In the genomic region with DNA sequence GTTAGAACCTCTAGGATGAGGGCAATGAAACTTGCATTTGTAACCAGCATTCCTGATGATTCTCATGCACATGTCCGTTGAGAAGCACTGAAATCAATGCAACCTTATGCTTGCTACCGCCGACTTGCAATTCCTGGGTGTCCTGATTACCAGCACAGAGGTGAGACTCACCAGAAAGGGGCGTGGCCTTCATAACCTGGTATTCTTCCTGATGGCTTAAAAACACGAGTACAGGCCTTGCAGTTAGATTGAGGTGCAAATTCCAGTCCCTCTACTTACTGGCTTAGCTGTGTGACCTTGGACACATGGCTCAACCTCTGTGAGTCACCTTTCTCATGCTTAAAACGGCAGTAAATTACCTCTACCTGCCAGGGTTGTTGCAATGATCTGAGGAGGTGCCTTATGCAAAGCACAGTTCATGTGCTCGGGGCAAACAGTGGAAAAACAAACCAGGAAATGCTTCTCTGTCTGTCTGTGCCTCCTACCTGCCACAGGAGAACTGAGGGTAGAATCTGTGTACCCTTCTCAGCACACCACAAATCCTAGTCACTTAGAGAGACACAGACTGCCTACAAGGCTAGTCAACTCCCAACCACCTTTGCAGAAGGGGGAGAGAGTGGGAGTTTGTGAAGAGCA, we compare ENCODE assay signal across 1 cellular context.
TF ChIP-seq lines count a peak whose summit lies in the region.

No MANE protein-coding gene starts in this region.

TF ChIP-seq in HepG2, 621 proteins besides CTCF, POLR2A, EP300 and RAD21 (continued from another document and continues in another):
- TF ChIP-seq KLF16 (CRISPR knock-in tag; IDR thresholded peaks at IDR 0.05) (peak in 1 of 2 experiments; percentile 73; a peak in 1 of 4 replicates), ZNF572 (CRISPR knock-in tag; IDR thresholded peaks at IDR 0.05) (0 out of 2 replicates have a peak, but pooled peaks have one; percentile 52), ZNF607 (CRISPR knock-in tag; IDR thresholded peaks at IDR 0.05; ENCODE audit: borderline replicate concordance) (no peak), MTA1 (CRISPR knock-in tag; IDR thresholded peaks at IDR 0.05; ENCODE audit: borderline replicate concordance) (peak; percentile 25; the same call in 1 of the 2 replicates), ZEB1 (IDR thresholded peaks at IDR 0.05; ENCODE audit: insufficient replicate concordance, low read depth) (peak; percentile 99), SIX1 (CRISPR knock-in tag; IDR thresholded peaks at IDR 0.05; ENCODE audit: borderline replicate concordance) (peak; percentile 70; the same call in 1 of the 2 replicates), TCF7L2 (IDR thresholded peaks at IDR 0.05; ENCODE audit: low read depth, low read length) (no peak), MED8 (CRISPR knock-in tag; IDR thresholded peaks at IDR 0.05; ENCODE audit: insufficient replicate concordance) (peak; percentile 60), ZSCAN30 (CRISPR knock-in tag; IDR thresholded peaks at IDR 0.05) (no peak), SOX13 (IDR thresholded peaks at IDR 0.05) (no peak), SOX13 (CRISPR knock-in tag; conservative IDR thresholded peaks at IDR 0.05 in 1 of 2, IDR thresholded peaks at IDR 0.05 in 1 of 2) (peak in 1 of 2 experiments; percentile 78; a peak in 2 of 4 replicates), MAF1 (CRISPR knock-in tag; IDR thresholded peaks at IDR 0.05; ENCODE audit: borderline replicate concordance) (no peak), SP2 (CRISPR knock-in tag; IDR thresholded peaks at IDR 0.05) (no peak), TBX3 (IDR thresholded peaks at IDR 0.05; ENCODE audit: borderline replicate concordance) (peak; percentile 69; the same call in 1 of the 2 replicates), ETV5 (CRISPR knock-in tag; IDR thresholded peaks at IDR 0.05; ENCODE audit: borderline replicate concordance) (peak; percentile 76; the same call in 1 of the 2 replicates), DNMT3B (CRISPR knock-in tag; conservative IDR thresholded peaks at IDR 0.05) (no peak), ZNF20 (CRISPR knock-in tag; IDR thresholded peaks at IDR 0.05) (0 out of 2 replicates have a peak, but pooled peaks have one; percentile 47), PHB2 (IDR thresholded peaks at IDR 0.05; ENCODE audit: partially characterized antibody) (no peak), MYC (CRISPR knock-in tag; IDR thresholded peaks at IDR 0.05; ENCODE audit: borderline replicate concordance) (peak; percentile 79), NR2C2 (CRISPR knock-in tag; IDR thresholded peaks at IDR 0.05; ENCODE audit: borderline replicate concordance) (peak; percentile 73; the same call in 1 of the 2 replicates), NR2F1 (CRISPR knock-in tag; IDR thresholded peaks at IDR 0.05) (peak; percentile 20 to 29; a peak in 2 of 4 replicates), SP140L (CRISPR knock-in tag; IDR thresholded peaks at IDR 0.05; ENCODE audit: borderline replicate concordance) (no peak), KMT2B (CRISPR knock-in tag; IDR thresholded peaks at IDR 0.05) (peak; percentile 31; the same call in 1 of the 2 replicates), ZNF230 (CRISPR knock-in tag; IDR thresholded peaks at IDR 0.05) (no peak), SOX5 (CRISPR knock-in tag; IDR thresholded peaks at IDR 0.05; ENCODE audit: borderline replicate concordance) (peak; percentile 79; the same call in 1 of the 2 replicates), SMAD1 (CRISPR knock-in tag; IDR thresholded peaks at IDR 0.05; ENCODE audit: borderline replicate concordance, low read depth) (no peak), JUND (CRISPR knock-in tag; IDR thresholded peaks at IDR 0.05) (peak; percentile 95), POLR2AphosphoS5 (IDR thresholded peaks at IDR 0.05; ENCODE audit: low read depth, low read length) (no peak), TRIM24 (CRISPR knock-in tag; IDR thresholded peaks at IDR 0.05) (no peak), ZNF703 (CRISPR knock-in tag; IDR thresholded peaks at IDR 0.05; ENCODE audit: borderline replicate concordance) (no peak), CBFB (CRISPR knock-in tag; IDR thresholded peaks at IDR 0.05) (no peak), MLLT10 (CRISPR knock-in tag; IDR thresholded peaks at IDR 0.05) (no peak), SUZ12 (IDR thresholded peaks at IDR 0.05; ENCODE audit: low read depth, low read length) (no peak), SSRP1 (CRISPR knock-in tag; IDR thresholded peaks at IDR 0.05) (no peak; the same call in 1 of the 2 replicates), ZNF510 (CRISPR knock-in tag; IDR thresholded peaks at IDR 0.05; ENCODE audit: low read depth) (no peak), ZNF329 (CRISPR knock-in tag; IDR thresholded peaks at IDR 0.05; ENCODE audit: low read depth) (no peak), HMG20B (CRISPR knock-in tag; conservative IDR thresholded peaks at IDR 0.05) (peak; percentile 85; the same call in 1 of the 2 replicates)
- TF ChIP-seq, protein P1, sequence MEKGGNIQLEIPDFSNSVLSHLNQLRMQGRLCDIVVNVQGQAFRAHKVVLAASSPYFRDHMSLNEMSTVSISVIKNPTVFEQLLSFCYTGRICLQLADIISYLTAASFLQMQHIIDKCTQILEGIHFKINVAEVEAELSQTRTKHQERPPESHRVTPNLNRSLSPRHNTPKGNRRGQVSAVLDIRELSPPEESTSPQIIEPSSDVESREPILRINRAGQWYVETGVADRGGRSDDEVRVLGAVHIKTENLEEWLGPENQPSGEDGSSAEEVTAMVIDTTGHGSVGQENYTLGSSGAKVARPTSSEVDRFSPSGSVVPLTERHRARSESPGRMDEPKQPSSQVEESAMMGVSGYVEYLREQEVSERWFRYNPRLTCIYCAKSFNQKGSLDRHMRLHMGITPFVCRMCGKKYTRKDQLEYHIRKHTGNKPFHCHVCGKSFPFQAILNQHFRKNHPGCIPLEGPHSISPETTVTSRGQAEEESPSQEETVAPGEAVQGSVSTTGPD (CRISPR knock-in tag; IDR thresholded peaks at IDR 0.05) = 0 out of 2 replicates have a peak, but pooled peaks have one; percentile 38
- TF ChIP-seq, protein P2, sequence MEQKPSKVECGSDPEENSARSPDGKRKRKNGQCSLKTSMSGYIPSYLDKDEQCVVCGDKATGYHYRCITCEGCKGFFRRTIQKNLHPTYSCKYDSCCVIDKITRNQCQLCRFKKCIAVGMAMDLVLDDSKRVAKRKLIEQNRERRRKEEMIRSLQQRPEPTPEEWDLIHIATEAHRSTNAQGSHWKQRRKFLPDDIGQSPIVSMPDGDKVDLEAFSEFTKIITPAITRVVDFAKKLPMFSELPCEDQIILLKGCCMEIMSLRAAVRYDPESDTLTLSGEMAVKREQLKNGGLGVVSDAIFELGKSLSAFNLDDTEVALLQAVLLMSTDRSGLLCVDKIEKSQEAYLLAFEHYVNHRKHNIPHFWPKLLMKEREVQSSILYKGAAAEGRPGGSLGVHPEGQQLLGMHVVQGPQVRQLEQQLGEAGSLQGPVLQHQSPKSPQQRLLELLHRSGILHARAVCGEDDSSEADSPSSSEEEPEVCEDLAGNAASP (CRISPR knock-in tag; IDR thresholded peaks at IDR 0.05; ENCODE audit: borderline replicate concordance) = peak; percentile 65; the same call in 1 of the 2 replicates
- TF ChIP-seq, protein P3, sequence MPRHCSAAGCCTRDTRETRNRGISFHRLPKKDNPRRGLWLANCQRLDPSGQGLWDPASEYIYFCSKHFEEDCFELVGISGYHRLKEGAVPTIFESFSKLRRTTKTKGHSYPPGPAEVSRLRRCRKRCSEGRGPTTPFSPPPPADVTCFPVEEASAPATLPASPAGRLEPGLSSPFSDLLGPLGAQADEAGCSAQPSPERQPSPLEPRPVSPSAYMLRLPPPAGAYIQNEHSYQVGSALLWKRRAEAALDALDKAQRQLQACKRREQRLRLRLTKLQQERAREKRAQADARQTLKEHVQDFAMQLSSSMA (CRISPR knock-in tag; IDR thresholded peaks at IDR 0.05) = no peak
- TF ChIP-seq, protein P4, sequence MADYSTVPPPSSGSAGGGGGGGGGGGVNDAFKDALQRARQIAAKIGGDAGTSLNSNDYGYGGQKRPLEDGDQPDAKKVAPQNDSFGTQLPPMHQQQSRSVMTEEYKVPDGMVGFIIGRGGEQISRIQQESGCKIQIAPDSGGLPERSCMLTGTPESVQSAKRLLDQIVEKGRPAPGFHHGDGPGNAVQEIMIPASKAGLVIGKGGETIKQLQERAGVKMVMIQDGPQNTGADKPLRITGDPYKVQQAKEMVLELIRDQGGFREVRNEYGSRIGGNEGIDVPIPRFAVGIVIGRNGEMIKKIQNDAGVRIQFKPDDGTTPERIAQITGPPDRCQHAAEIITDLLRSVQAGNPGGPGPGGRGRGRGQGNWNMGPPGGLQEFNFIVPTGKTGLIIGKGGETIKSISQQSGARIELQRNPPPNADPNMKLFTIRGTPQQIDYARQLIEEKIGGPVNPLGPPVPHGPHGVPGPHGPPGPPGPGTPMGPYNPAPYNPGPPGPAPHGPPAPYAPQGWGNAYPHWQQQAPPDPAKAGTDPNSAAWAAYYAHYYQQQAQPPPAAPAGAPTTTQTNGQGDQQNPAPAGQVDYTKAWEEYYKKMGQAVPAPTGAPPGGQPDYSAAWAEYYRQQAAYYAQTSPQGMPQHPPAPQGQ (CRISPR knock-in tag; IDR thresholded peaks at IDR 0.05; ENCODE audit: borderline replicate concordance) = no peak
- TF ChIP-seq, protein P5, sequence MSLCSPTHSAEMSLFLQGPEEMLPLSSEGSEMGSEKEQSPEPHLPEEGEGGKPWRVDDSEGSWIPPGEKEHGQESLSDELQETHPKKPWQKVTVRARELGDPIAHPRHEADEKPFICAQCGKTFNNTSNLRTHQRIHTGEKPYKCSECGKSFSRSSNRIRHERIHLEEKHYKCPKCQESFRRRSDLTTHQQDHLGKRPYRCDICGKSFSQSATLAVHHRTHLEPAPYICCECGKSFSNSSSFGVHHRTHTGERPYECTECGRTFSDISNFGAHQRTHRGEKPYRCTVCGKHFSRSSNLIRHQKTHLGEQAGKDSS (CRISPR knock-in tag; IDR thresholded peaks at IDR 0.05; ENCODE audit: borderline replicate concordance, low read depth) = peak; percentile 28; the same call in 1 of the 2 replicates
- TF ChIP-seq, protein P6, sequence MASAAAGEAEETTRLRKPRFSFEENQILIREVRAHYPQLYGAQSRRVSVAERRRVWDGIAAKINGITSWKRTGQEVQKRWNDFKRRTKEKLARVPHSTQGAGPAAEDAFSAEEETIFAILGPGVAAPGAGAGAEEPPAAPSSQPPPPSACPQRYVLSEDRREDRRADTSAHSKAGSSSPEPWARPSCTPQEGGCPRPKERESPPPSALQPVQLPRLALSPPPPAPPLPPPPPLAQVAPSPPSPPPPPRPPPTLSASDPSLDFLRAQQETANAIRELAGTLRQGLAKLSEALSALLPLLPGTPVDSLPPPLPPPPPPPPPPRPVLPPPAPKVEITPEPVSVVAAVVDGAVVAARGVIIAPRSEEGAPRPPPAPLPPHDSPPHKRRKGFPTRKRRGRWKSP (CRISPR knock-in tag; IDR thresholded peaks at IDR 0.05) = peak; percentile 84
- TF ChIP-seq, protein P7, sequence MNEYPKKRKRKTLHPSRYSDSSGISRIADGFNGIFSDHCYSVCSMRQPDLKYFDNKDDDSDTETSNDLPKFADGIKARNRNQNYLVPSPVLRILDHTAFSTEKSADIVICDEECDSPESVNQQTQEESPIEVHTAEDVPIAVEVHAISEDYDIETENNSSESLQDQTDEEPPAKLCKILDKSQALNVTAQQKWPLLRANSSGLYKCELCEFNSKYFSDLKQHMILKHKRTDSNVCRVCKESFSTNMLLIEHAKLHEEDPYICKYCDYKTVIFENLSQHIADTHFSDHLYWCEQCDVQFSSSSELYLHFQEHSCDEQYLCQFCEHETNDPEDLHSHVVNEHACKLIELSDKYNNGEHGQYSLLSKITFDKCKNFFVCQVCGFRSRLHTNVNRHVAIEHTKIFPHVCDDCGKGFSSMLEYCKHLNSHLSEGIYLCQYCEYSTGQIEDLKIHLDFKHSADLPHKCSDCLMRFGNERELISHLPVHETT (CRISPR knock-in tag; conservative IDR thresholded peaks at IDR 0.05) = no peak
- TF ChIP-seq, protein P8, sequence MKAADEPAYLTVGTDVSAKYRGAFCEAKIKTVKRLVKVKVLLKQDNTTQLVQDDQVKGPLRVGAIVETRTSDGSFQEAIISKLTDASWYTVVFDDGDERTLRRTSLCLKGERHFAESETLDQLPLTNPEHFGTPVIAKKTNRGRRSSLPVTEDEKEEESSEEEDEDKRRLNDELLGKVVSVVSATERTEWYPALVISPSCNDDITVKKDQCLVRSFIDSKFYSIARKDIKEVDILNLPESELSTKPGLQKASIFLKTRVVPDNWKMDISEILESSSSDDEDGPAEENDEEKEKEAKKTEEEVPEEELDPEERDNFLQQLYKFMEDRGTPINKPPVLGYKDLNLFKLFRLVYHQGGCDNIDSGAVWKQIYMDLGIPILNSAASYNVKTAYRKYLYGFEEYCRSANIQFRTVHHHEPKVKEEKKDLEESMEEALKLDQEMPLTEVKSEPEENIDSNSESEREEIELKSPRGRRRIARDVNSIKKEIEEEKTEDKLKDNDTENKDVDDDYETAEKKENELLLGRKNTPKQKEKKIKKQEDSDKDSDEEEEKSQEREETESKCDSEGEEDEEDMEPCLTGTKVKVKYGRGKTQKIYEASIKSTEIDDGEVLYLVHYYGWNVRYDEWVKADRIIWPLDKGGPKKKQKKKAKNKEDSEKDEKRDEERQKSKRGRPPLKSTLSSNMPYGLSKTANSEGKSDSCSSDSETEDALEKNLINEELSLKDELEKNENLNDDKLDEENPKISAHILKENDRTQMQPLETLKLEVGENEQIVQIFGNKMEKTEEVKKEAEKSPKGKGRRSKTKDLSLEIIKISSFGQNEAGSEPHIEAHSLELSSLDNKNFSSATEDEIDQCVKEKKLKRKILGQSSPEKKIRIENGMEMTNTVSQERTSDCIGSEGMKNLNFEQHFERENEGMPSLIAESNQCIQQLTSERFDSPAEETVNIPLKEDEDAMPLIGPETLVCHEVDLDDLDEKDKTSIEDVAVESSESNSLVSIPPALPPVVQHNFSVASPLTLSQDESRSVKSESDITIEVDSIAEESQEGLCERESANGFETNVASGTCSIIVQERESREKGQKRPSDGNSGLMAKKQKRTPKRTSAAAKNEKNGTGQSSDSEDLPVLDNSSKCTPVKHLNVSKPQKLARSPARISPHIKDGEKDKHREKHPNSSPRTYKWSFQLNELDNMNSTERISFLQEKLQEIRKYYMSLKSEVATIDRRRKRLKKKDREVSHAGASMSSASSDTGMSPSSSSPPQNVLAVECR (CRISPR knock-in tag; IDR thresholded peaks at IDR 0.05; ENCODE audit: borderline replicate concordance) = peak; percentile 57; the same call in 1 of the 2 replicates
- TF ChIP-seq, protein P9, sequence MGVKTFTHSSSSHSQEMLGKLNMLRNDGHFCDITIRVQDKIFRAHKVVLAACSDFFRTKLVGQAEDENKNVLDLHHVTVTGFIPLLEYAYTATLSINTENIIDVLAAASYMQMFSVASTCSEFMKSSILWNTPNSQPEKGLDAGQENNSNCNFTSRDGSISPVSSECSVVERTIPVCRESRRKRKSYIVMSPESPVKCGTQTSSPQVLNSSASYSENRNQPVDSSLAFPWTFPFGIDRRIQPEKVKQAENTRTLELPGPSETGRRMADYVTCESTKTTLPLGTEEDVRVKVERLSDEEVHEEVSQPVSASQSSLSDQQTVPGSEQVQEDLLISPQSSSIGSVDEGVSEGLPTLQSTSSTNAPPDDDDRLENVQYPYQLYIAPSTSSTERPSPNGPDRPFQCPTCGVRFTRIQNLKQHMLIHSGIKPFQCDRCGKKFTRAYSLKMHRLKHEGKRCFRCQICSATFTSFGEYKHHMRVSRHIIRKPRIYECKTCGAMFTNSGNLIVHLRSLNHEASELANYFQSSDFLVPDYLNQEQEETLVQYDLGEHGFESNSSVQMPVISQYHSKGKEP (CRISPR knock-in tag; IDR thresholded peaks at IDR 0.05) = no peak
